Comparison of ENCODE assay signal across 21 cellular contexts in the genomic region with DNA sequence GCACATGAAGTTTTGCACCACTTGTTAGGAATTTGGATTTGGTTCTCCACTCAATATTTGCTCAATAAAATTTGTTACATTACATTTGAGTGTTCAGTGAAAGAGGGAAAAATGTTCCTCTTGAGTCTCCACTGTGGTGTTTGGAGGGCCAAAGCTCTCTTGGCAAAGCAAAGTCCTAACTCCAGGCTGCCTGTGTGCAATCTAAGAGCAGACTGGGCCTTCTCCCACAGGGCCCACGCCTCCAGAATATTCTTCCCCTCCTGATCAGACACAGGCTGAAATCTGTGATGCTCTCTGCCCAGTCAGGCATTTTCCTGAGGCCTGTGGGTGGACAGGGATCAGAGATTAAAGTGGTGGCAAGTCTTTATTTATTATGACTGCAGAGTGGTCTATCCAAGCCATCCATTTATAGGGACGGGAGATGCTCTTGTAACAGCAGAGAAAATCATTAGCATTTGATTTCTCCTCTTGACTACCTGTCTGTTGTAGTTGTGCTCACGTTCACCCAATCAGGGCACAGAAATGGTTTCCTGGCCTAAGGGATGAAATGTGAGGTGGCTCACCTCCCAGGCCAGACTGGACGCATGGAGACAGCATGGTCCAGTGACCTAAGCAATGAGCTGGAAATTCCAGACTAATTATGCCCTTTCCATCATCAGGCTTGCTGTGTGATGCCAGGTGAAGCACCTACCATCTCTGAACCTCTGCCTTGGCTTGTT.
A peak's percentile ranks its signal among the peaks of the same experiment; 100 is the strongest.
DNase-seq lines count a peak whose midpoint lies in the region; ATAC-seq and TF ChIP-seq lines count a peak whose summit lies in the region.
"Had no signal": no experiment of that assay in that cellular context is flagged by ENCODE, and none has a peak within 500 bp of the region (broad histone marks: within the 10 kb centered on the region; RNA-seq: fewer than 3 reads in every experiment).

No MANE protein-coding gene starts in this region.

- no peaks in the 10 kb centered on the region for H3K9me3 Mint-ChIP-seq in GM23338
- H3K9me3 Mint-ChIP-seq: CD8-positive, alpha-beta T cell had no signal

- H3K27me3 Mint-ChIP-seq in GM23338 (ENCODE audit: insufficient read depth, low read depth, poor library complexity), result no peaks in the 10 kb centered on the region
- H3K27me3 Mint-ChIP-seq: B cell had no signal

- DNase-seq in Caki2 (ENCODE audit: low read depth) (peak; percentile 64), GM23338 (ENCODE audit: low spot score) (no peak), kidney tubule cell (ENCODE audit: low spot score) (peak; percentile 85), renal cortical epithelial cell (ENCODE audit: low read depth) (peak; percentile 46), GM19238 (ENCODE audit: insufficient read length, low spot score) (no peak), LoVo (ENCODE audit: low spot score) (no peak), left lobe of liver (ENCODE audit: low spot score) (no peak), GM23248 (no peak)
- DNase-seq: Caco-2; CD4-positive, CD25-positive, alpha-beta regulatory T cell; CD8-positive, alpha-beta T cell; DMS 273 treated with DMSO at 0.1 percent for 48 hours; DMS79; EL; GDM1; H7; HCEC 1CT had no signal

- H3K27ac ChIP-seq in GM23338 (ENCODE audit: low read depth), result no peak overlapping the region
- H3K27ac ChIP-seq in GM23248, result no peak overlapping the region
- H3K27ac ChIP-seq: BLaER1, C4-2B had no signal

- peaks cover 5% of the 10 kb centered on the region; the same call in 2 of the 3 replicates for H3K4me1 Mint-ChIP-seq in GM23338
- H3K4me1 Mint-ChIP-seq: B cell; CD4-positive, CD25-positive, alpha-beta regulatory T cell had no signal

- TF ChIP-seq CTCF in GM23338 (conservative IDR thresholded peaks at IDR 0.05; ENCODE audit: low read depth in 2 of 2), result no peak

- 78 to 80% methylated on average over 4 of the region's 4 CpGs for WGBS in GM23248 (ENCODE audit: low coverage in 1 of 2, low lambda C conversion rate in 2 of 2, missing lambda C conversion rate in 2 of 2), 2 experiments

- H3K36me3 ChIP-seq in GM23338 (ENCODE audit: insufficient read depth) (no peaks in the 10 kb centered on the region), GM23248 (ENCODE audit: low read depth) (no peaks in the 10 kb centered on the region)
- H3K36me3 ChIP-seq: BLaER1 had no signal

- no peak overlapping the region for H3K4me3 Mint-ChIP-seq in GM23338
- H3K4me3 Mint-ChIP-seq: B cell; CD4-positive, CD25-positive, alpha-beta regulatory T cell; CD8-positive, alpha-beta T cell had no signal

- ATAC-seq in GM23338, result no peak
- ATAC-seq in left lobe of liver, result no peak
- ATAC-seq: CD8-positive, alpha-beta T cell; GM12878 had no signal

- H3K9me2 ChIP-seq in GM23338 (ENCODE audit: insufficient read depth), result peaks cover 18% of the 10 kb centered on the region
- no peaks in the 10 kb centered on the region for H3K9me2 ChIP-seq in GM23248 (ENCODE audit: insufficient read depth)

- no peak overlapping the region for H3K9ac ChIP-seq in GM23248
- H3K9ac ChIP-seq: BLaER1 had no signal

- in situ Hi-C loops in Caki2 (cut with HindIII; ENCODE audit: low pct_unique_long_range_greater_than_20kb, low sequenced_read_pairs) (no loop called here), GM23248 (cut with MboI) (no loop called here)

- no peaks in the 10 kb centered on the region for H3K27me3 ChIP-seq in GM23338 (ENCODE audit: insufficient read depth)
- H3K27me3 ChIP-seq in GM23248 (replicated peaks; ENCODE audit: insufficient read depth), result no peaks in the 10 kb centered on the region
- H3K27me3 ChIP-seq: BLaER1 had no signal

- H3K4me1 ChIP-seq in GM23338 (ENCODE audit: insufficient read depth) (no peaks in the 10 kb centered on the region), GM23248 (ENCODE audit: insufficient read depth) (no peaks in the 10 kb centered on the region)
- H3K4me1 ChIP-seq: BLaER1, Caco-2 had no signal

- no peaks in the 10 kb centered on the region for H3K9me3 ChIP-seq in GM23248 (ENCODE audit: low read depth)
- H3K9me3 ChIP-seq: BLaER1, Caco-2 had no signal

- H3K27ac Mint-ChIP-seq in GM23338, result no peak overlapping the region
- H3K27ac Mint-ChIP-seq: B cell; CD4-positive, CD25-positive, alpha-beta regulatory T cell; CD8-positive, alpha-beta T cell had no signal

- no peaks in the 10 kb centered on the region for H4K20me1 ChIP-seq in GM23338 (replicated peaks; ENCODE audit: insufficient read depth)
- H4K20me1 ChIP-seq in GM23248 (ENCODE audit: insufficient read depth), result no peaks in the 10 kb centered on the region
- H4K20me1 ChIP-seq: BLaER1 had no signal

- H3K4me3 ChIP-seq in GM23338 (no peak overlapping the region), GM23248 (no peak overlapping the region)
- H3K4me3 ChIP-seq: BLaER1, GM12878 had no signal

- H3F3A ChIP-seq in GM23338 (replicated peaks; ENCODE audit: low read depth) (no peaks in the 10 kb centered on the region), GM23248 (ENCODE audit: insufficient read depth) (no peaks in the 10 kb centered on the region)

- H3K4me2 ChIP-seq in GM23338 (no peak overlapping the region), GM23248 (ENCODE audit: unreplicated experiment) (no peak overlapping the region)
- H3K4me2 ChIP-seq: BLaER1 had no signal

- H3K36me3 Mint-ChIP-seq in GM23338 (ENCODE audit: low read depth), result no peaks in the 10 kb centered on the region
- H3K36me3 Mint-ChIP-seq: CD4-positive, CD25-positive, alpha-beta regulatory T cell; CD8-positive, alpha-beta T cell had no signal

- H2AFZ ChIP-seq in GM23338 (0 out of 2 replicates have a peak overlapping the region, but pooled peaks have one; percentile 32), GM23248 (no peak overlapping the region)

- H3K79me2 ChIP-seq in GM23338 (replicated peaks; ENCODE audit: insufficient read depth) (no peaks in the 10 kb centered on the region), GM23248 (ENCODE audit: insufficient read depth) (no peaks in the 10 kb centered on the region)

TF ChIP-seq in GM23338, 12 proteins besides CTCF, POLR2A, EP300 and RAD21 (continues in another document):
- TF ChIP-seq STAT1 (IDR thresholded peaks at IDR 0.05; ENCODE audit: unreplicated experiment), result no peak
- TF ChIP-seq, protein P1, sequence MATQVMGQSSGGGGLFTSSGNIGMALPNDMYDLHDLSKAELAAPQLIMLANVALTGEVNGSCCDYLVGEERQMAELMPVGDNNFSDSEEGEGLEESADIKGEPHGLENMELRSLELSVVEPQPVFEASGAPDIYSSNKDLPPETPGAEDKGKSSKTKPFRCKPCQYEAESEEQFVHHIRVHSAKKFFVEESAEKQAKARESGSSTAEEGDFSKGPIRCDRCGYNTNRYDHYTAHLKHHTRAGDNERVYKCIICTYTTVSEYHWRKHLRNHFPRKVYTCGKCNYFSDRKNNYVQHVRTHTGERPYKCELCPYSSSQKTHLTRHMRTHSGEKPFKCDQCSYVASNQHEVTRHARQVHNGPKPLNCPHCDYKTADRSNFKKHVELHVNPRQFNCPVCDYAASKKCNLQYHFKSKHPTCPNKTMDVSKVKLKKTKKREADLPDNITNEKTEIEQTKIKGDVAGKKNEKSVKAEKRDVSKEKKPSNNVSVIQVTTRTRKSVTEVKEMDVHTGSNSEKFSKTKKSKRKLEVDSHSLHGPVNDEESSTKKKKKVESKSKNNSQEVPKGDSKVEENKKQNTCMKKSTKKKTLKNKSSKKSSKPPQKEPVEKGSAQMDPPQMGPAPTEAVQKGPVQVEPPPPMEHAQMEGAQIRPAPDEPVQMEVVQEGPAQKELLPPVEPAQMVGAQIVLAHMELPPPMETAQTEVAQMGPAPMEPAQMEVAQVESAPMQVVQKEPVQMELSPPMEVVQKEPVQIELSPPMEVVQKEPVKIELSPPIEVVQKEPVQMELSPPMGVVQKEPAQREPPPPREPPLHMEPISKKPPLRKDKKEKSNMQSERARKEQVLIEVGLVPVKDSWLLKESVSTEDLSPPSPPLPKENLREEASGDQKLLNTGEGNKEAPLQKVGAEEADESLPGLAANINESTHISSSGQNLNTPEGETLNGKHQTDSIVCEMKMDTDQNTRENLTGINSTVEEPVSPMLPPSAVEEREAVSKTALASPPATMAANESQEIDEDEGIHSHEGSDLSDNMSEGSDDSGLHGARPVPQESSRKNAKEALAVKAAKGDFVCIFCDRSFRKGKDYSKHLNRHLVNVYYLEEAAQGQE (IDR thresholded peaks at IDR 0.05; ENCODE audit: unreplicated experiment), result no peak
- TF ChIP-seq, protein P2, sequence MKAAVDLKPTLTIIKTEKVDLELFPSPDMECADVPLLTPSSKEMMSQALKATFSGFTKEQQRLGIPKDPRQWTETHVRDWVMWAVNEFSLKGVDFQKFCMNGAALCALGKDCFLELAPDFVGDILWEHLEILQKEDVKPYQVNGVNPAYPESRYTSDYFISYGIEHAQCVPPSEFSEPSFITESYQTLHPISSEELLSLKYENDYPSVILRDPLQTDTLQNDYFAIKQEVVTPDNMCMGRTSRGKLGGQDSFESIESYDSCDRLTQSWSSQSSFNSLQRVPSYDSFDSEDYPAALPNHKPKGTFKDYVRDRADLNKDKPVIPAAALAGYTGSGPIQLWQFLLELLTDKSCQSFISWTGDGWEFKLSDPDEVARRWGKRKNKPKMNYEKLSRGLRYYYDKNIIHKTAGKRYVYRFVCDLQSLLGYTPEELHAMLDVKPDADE (IDR thresholded peaks at IDR 0.05), result no peak
- no peak for TF ChIP-seq JUNB (IDR thresholded peaks at IDR 0.05; ENCODE audit: unreplicated experiment)
- TF ChIP-seq CREB1 (CRISPR knock-in tag; IDR thresholded peaks at IDR 0.05; ENCODE audit: low read depth), result no peak
- TF ChIP-seq ZNF114 (CRISPR knock-in tag; IDR thresholded peaks at IDR 0.05), result no peak
- no peak for TF ChIP-seq EZH2phosphoT487 (IDR thresholded peaks at IDR 0.05; ENCODE audit: unreplicated experiment)
- no peak for TF ChIP-seq POLR2AphosphoS5 (IDR thresholded peaks at IDR 0.05; ENCODE audit: low read depth)
- TF ChIP-seq ZNF331 (CRISPR knock-in tag; IDR thresholded peaks at IDR 0.05; ENCODE audit: low read depth), result no peak

Comparison
In these comparisons a context has a peak if more than half of its experiments do, and no peak if none do; other contexts are left out.
1. DNase-seq: peak in Caki2 (single experiment), kidney tubule cell (single experiment) and renal cortical epithelial cell (single experiment); none in GM23338 (single experiment), GM19238 (single experiment), LoVo (single experiment), left lobe of liver (single experiment) and GM23248 (single experiment).